In genomic region chr15:96521386-96521785, GRCh38 we compare ENCODE assay signal across 5 cellular contexts.
"Had no signal": no experiment of that assay in that cellular context is flagged by ENCODE, and none has a peak within 500 bp of the region (broad histone marks: within the 10 kb centered on the region; RNA-seq: fewer than 3 reads in every experiment).

No MANE protein-coding gene starts in this region.

- DNase-seq: H9, HCEC 1CT, IMR-90, KBM-7 had no signal

- ATAC-seq: GM23338 had no signal
